In genomic region chr17:32126746-32127145, GRCh38 we compare ENCODE assay signal across 8 cellular contexts. TPM values are rescaled to one million over a fixed set of nuclear protein-coding genes. Genes with fewer than 3 reads are reported as not detected.
A peak's percentile ranks its signal among the peaks of the same experiment; 100 is the strongest.
DNase-seq lines count a peak whose midpoint lies in the region; ATAC-seq and TF ChIP-seq lines count a peak whose summit lies in the region.

No MANE protein-coding gene starts in this region.

- H3K4me3 ChIP-seq in AG10803 (ENCODE audit: low read length) (peak overlapping the region; percentile 66; the same call in 1 of the 2 replicates), KMS-11 (IDR thresholded peaks at IDR 0.05; ENCODE audit: insufficient read depth, low read depth, low read length) (no peak overlapping the region), colonic mucosa (peak overlapping the region; percentile 54), neural cell (ENCODE audit: low read length) (peak overlapping the region; percentile 69)

- TF ChIP-seq CTCF in AG10803 (conservative IDR thresholded peaks at IDR 0.05; ENCODE audit: low read length): no peak
- TF ChIP-seq CTCF in KMS-11 (conservative IDR thresholded peaks at IDR 0.05; ENCODE audit: low read depth, low read length): no peak
- TF ChIP-seq CTCF in colonic mucosa (IDR thresholded peaks at IDR 0.05): no peak
- no peak for TF ChIP-seq CTCF in neural cell (IDR thresholded peaks at IDR 0.05; ENCODE audit: poor library complexity, severe bottlenecking)

- H3K4me1 ChIP-seq in KMS-11 (ENCODE audit: low read depth, poor library complexity, severe bottlenecking) (peaks cover 23% of the 10 kb centered on the region), colonic mucosa (no peaks in the 10 kb centered on the region)

- H3K9ac ChIP-seq in KMS-11 (no peak overlapping the region; the same call in 1 of the 2 replicates), colonic mucosa (ENCODE audit: low read depth in 2 of 2, low read length in 2 of 2) (peak overlapping the region in 1 of 2 donors; percentile 63), neural cell (ENCODE audit: low read length) (peak overlapping the region; percentile 53)

- no peaks in the 10 kb centered on the region for H3K36me3 ChIP-seq in KMS-11 (ENCODE audit: insufficient read depth)
- no peaks in the 10 kb centered on the region for H3K36me3 ChIP-seq in colonic mucosa
- H3K36me3 ChIP-seq in neural cell (ENCODE audit: insufficient read depth, low read length): no peaks in the 10 kb centered on the region

- intact Hi-C loops in colonic mucosa (cut with DNase I): no loop called here

- H4K20me1 ChIP-seq in KMS-11 (ENCODE audit: insufficient read depth): no peaks in the 10 kb centered on the region
- H4K20me1 ChIP-seq in neural cell (ENCODE audit: insufficient read depth): no peaks in the 10 kb centered on the region

- no peak for TF ChIP-seq RAD21 in neural cell (conservative IDR thresholded peaks at IDR 0.05)

- H3K9me3 ChIP-seq in colonic mucosa (no peaks in the 10 kb centered on the region), neural cell (ENCODE audit: low read length) (no peaks in the 10 kb centered on the region)

- H3K27me3 ChIP-seq in KMS-11 (ENCODE audit: insufficient read depth, low read depth): no peaks in the 10 kb centered on the region
- no peaks in the 10 kb centered on the region for H3K27me3 ChIP-seq in colonic mucosa
- H3K27me3 ChIP-seq in neural cell (ENCODE audit: insufficient read depth, low read depth, low read length): no peaks in the 10 kb centered on the region

- ATAC-seq in GM21423 (IDR thresholded peaks at IDR 0.05; ENCODE audit: unreplicated experiment) (no peak), HG03097 (IDR thresholded peaks at IDR 0.05; ENCODE audit: low FRiP score, unreplicated experiment) (no peak)

- H2AFZ ChIP-seq in KMS-11 (ENCODE audit: low read depth) (peak overlapping the region; percentile 91), neural cell (ENCODE audit: low read depth, low read length) (no peak overlapping the region)

- TF ChIP-seq EP300 in neural cell (conservative IDR thresholded peaks at IDR 0.05; ENCODE audit: poor library complexity, severe bottlenecking): no peak

- no peaks in the 10 kb centered on the region for H3K9me2 ChIP-seq in neural cell (ENCODE audit: insufficient read depth, low read length)

- H3K4me2 ChIP-seq in KMS-11: peak overlapping the region; percentile 85
- H3K4me2 ChIP-seq in neural cell (ENCODE audit: low read length): no peak overlapping the region

- H3F3A ChIP-seq in neural cell (ENCODE audit: insufficient read depth, low read length, poor library complexity, severe bottlenecking): no peaks in the 10 kb centered on the region

- no peak for DNase-seq in AG10803 (ENCODE audit: low read depth)
- no peak for DNase-seq in colonic mucosa
- no peak for DNase-seq in HPDE6-E6E7 (ENCODE audit: extremely low spot score)
- no peak for DNase-seq in NK-92 (lab: John Stamatoyannopoulos, UW; ENCODE audit: unreplicated experiment)

- H3K79me2 ChIP-seq in KMS-11 (ENCODE audit: insufficient read depth, low read depth): no peaks in the 10 kb centered on the region
- no peaks in the 10 kb centered on the region for H3K79me2 ChIP-seq in neural cell (replicated peaks; ENCODE audit: insufficient read depth, low read length)

- H3K27ac ChIP-seq in KMS-11 (no peak overlapping the region), colonic mucosa (peak overlapping the region; percentile 93), neural cell (ENCODE audit: low read length) (no peak overlapping the region)

TF ChIP-seq in neural cell, 6 proteins besides CTCF, POLR2A, EP300 and RAD21:
- TF ChIP-seq REST (IDR thresholded peaks at IDR 0.05; ENCODE audit: borderline replicate concordance) (no peak), POLR2AphosphoS5 (IDR thresholded peaks at IDR 0.05) (no peak), TAF1 (IDR thresholded peaks at IDR 0.05; ENCODE audit: low read depth) (no peak)
TF ChIP-seq in neural cell: peak in this region for 0.

RNA-seq across cellular contexts. Expression of gene RHOT1, which starts 15.6 kb away (rescaled TPM):
- total RNA-seq in colonic mucosa: 10 to 100 TPM; 18.1 to 27.4 TPM
- polyA plus RNA-seq in neural cell: 97.4 and 99.1 TPM in 2 replicates
- polyA minus RNA-seq in neural cell: 119 and 129 TPM in 2 replicates
